ENCODE assay signal across 22 cellular contexts in the genomic region with DNA sequence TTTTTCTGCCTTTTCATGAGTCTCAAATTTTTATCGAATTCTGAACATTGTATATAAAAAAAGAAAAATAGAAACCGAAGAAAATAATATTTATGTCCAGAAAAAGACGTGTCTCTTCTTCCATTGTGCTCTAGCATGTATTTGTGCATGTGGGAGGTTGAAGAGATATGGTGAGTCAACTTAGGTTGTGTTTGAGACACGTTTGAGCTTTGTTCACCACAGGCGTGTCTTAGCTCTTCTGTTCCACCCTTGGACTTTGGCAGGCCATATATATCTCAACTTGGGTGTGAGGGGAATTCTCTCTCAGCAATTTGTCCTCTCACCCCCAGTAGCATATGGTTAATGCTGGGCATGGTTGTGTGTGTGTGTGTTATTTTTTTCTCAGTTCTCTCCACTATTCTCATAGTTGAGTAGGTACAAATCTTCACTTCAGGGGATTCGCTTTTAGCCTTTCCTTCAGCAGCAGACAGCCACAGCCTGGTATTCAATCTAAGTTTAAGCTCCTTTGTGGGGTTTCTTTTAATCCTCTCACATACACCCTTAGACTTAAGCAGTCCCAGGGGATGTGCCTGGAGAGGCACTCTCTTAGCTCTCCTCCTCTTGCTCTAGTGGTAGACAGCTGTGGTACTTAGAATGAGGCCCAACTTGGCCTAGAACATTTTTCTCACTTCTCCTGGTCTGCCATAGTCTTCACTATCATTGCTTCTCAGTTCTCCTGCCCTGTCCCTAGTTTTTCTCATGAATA.
"Had no signal": no experiment of that assay in that cellular context is flagged by ENCODE, and none has a peak within 500 bp of the region (broad histone marks: within the 10 kb centered on the region; RNA-seq: fewer than 3 reads in every experiment).

No MANE protein-coding gene starts in this region.

- H3K4me3 ChIP-seq: esophagus squamous epithelium, heart right ventricle, left ventricle myocardium inferior, lung, mucosa of descending colon, right lobe of liver, uterus had no signal

- ATAC-seq: activated T-helper 17 cell treated with anti-CD3 and anti-CD28 coated beads, Interleukin-2, amount 50 U/mL, for 72 hours; heart right ventricle; mucosa of descending colon; right lobe of liver; T-helper 17 cell had no signal

- H3K27me3 ChIP-seq: esophagus squamous epithelium, heart right ventricle, neutrophil, right lobe of liver, uterus had no signal

- H3K27ac ChIP-seq: esophagus squamous epithelium, heart right ventricle, left ventricle myocardium inferior, neutrophil, right lobe of liver, uterus had no signal

- H3K4me1 ChIP-seq: esophagus squamous epithelium, left ventricle myocardium inferior, right lobe of liver, uterus had no signal

- H3K36me3 ChIP-seq: esophagus squamous epithelium, heart right ventricle, left ventricle myocardium inferior, neutrophil, right lobe of liver, uterus had no signal

- DNase-seq: activated CD4-positive, alpha-beta memory T cell treated with anti-CD3 and anti-CD28 coated beads for 36 hours; activated CD4-positive, alpha-beta T cell treated with anti-CD3 and anti-CD28 coated beads, Interleukin-2, amount 10 ng/mL, durations not matched to agents 24 days and 14 days; activated CD4-positive, CD25-positive, alpha-beta regulatory T cell treated with anti-CD3 and anti-CD28 coated beads, Interleukin-2, amount 50 U/mL, for 72 hours; activated CD8-positive, alpha-beta memory T cell treated with anti-CD3 and anti-CD28 coated beads, Interleukin-2, amount 50 U/mL, for 4 hours; activated gamma-delta T cell treated with Interleukin-2 at 50 U/mL for 16 hours; activated naive CD4-positive, alpha-beta T cell treated with anti-CD3 and anti-CD28 coated beads, Interleukin-2, amount 50 U/mL, for 16 hours; activated T-cell treated with anti-CD3 and anti-CD28 coated beads, Interleukin-2, amount 50 U/mL, for 24 hours; amniotic stem cell; endodermal cell; esophagus squamous epithelium; foreskin melanocyte; heart right ventricle; left ventricle myocardium inferior; mucosa of descending colon; right lobe of liver; stimulated activated CD4-positive, alpha-beta T cell treated with anti-CD3 and anti-CD28 coated beads, Interleukin-2, amount 100 ng/mL, for 48 hours; T-helper 17 cell; T1000; uterus had no signal

- H3K9me3 ChIP-seq: esophagus squamous epithelium, mucosa of descending colon, neutrophil, right lobe of liver, uterus had no signal
